6 cellular contexts compared by ENCODE assay signal in genomic region chr12:89091293-89091841, GRCh38.
"Had no signal": no experiment of that assay in that cellular context is flagged by ENCODE, and none has a peak within 500 bp of the region (broad histone marks: within the 10 kb centered on the region; RNA-seq: fewer than 3 reads in every experiment).

No MANE protein-coding gene starts in this region.

- H3K27ac ChIP-seq: GM23248 had no signal

- DNase-seq: GM23248, GOT3, H7, IMR-90, KBM-7 had no signal

- H3K4me1 ChIP-seq: HAP-1 had no signal

- H3K9me3 ChIP-seq: HAP-1 had no signal

- H3K36me3 ChIP-seq: HAP-1 had no signal

- H3K9ac ChIP-seq: GM23248 had no signal

- H3K4me3 ChIP-seq: GM23248, HAP-1 had no signal
